Comparison of ENCODE assay signal across 21 cellular contexts in the genomic region with DNA sequence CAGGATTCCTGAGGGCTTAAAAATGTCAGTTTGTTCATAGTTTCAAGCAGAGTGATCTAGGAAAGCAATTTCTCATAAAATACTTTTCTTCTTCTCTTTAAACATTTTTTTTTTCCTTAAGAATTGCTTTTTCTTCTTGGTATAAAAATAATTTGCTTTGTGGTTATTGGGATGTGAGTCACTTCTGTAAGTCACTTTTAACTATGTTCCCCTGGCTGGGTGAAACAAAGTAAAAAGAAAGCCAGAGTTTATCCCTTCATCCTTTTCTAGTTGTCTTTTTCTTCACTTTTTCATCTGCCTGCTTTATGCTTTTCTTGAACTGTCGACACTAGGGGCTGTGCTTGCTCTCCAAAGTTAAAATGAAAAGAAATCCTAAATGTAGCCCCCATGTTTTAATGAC. TPM values are rescaled to one million over a fixed set of nuclear protein-coding genes. Genes with fewer than 3 reads are reported as not detected.
DNase-seq lines count a peak whose midpoint lies in the region; ATAC-seq and TF ChIP-seq lines count a peak whose summit lies in the region.
"Had no signal": no experiment of that assay in that cellular context is flagged by ENCODE, and none has a peak within 500 bp of the region (broad histone marks: within the 10 kb centered on the region; RNA-seq: fewer than 3 reads in every experiment).

No MANE protein-coding gene starts in this region.

- no peaks in the 10 kb centered on the region for H4K20me1 ChIP-seq in neural progenitor cell (ENCODE audit: low read depth)
- H4K20me1 ChIP-seq: BLaER1 treated with 17β-estradiol and CSF1 and Interleukin-3, amounts not matched to agents 10 nM and 100 nM had no signal

- peak overlapping the region; percentile 85 for H3K27ac Mint-ChIP-seq in chondrocyte (ENCODE audit: unreplicated experiment)
- H3K27ac Mint-ChIP-seq in neural progenitor cell, result no peak overlapping the region
- H3K27ac Mint-ChIP-seq: activated naive CD4-positive, alpha-beta T cell treated with anti-CD3 and anti-CD28 coated beads for 36 hours; effector memory CD8-positive, alpha-beta T cell; memory B cell had no signal

- no peak overlapping the region for H3K9ac ChIP-seq in neural progenitor cell

- no peaks in the 10 kb centered on the region for H3K4me1 ChIP-seq in neural progenitor cell
- H3K4me1 ChIP-seq: testis had no signal

- H3K9me3 ChIP-seq in neural progenitor cell (ENCODE audit: low read depth), result no peaks in the 10 kb centered on the region
- H3K9me3 ChIP-seq: BLaER1 treated with 17β-estradiol and CSF1 and Interleukin-3, amounts not matched to agents 10 nM and 100 nM; MG63; testis had no signal

- no peak for ATAC-seq in GM19328 (IDR thresholded peaks at IDR 0.05; ENCODE audit: unreplicated experiment)
- ATAC-seq: effector memory CD8-positive, alpha-beta T cell; right cardiac atrium had no signal

- H3K4me3 Mint-ChIP-seq in chondrocyte (ENCODE audit: unreplicated experiment) (peak overlapping the region; percentile 9), neural progenitor cell (no peak overlapping the region)
- H3K4me3 Mint-ChIP-seq: activated naive CD4-positive, alpha-beta T cell treated with anti-CD3 and anti-CD28 coated beads for 36 hours; effector memory CD8-positive, alpha-beta T cell; memory B cell had no signal

- H3K9me3 Mint-ChIP-seq in chondrocyte (ENCODE audit: low read depth), result no peaks in the 10 kb centered on the region
- no peaks in the 10 kb centered on the region for H3K9me3 Mint-ChIP-seq in neural progenitor cell
- H3K9me3 Mint-ChIP-seq: activated naive CD4-positive, alpha-beta T cell treated with anti-CD3 and anti-CD28 coated beads for 36 hours; effector memory CD8-positive, alpha-beta T cell; memory B cell had no signal

- H3K79me2 ChIP-seq in neural progenitor cell (ENCODE audit: low read depth), result no peaks in the 10 kb centered on the region

- no peaks in the 10 kb centered on the region for H3F3A ChIP-seq in neural progenitor cell (ENCODE audit: low read depth)

- no peak overlapping the region for H3K27ac ChIP-seq in neural progenitor cell
- H3K27ac ChIP-seq: BLaER1 treated with 17β-estradiol and CSF1 and Interleukin-3, amounts not matched to agents 10 nM and 100 nM; testis had no signal

- no peaks in the 10 kb centered on the region for H3K27me3 Mint-ChIP-seq in chondrocyte (ENCODE audit: low read depth)
- H3K27me3 Mint-ChIP-seq in neural progenitor cell (ENCODE audit: insufficient read depth, low read depth), result no peaks in the 10 kb centered on the region
- H3K27me3 Mint-ChIP-seq: effector memory CD8-positive, alpha-beta T cell had no signal

- peaks cover 2% of the 10 kb centered on the region for H3K36me3 Mint-ChIP-seq in chondrocyte (ENCODE audit: low read depth)
- no peaks in the 10 kb centered on the region for H3K36me3 Mint-ChIP-seq in neural progenitor cell
- H3K36me3 Mint-ChIP-seq: memory B cell had no signal

- H3K4me3 ChIP-seq in neural progenitor cell, result no peak overlapping the region
- H3K4me3 ChIP-seq: BLaER1 treated with 17β-estradiol and CSF1 and Interleukin-3, amounts not matched to agents 10 nM and 100 nM; MG63; testis had no signal

- H3K27me3 ChIP-seq in neural progenitor cell, result no peaks in the 10 kb centered on the region
- H3K27me3 ChIP-seq: BLaER1 treated with 17β-estradiol and CSF1 and Interleukin-3, amounts not matched to agents 10 nM and 100 nM; MG63; testis had no signal

- no peaks in the 10 kb centered on the region for H3K36me3 ChIP-seq in neural progenitor cell
- H3K36me3 ChIP-seq: BLaER1 treated with 17β-estradiol and CSF1 and Interleukin-3, amounts not matched to agents 10 nM and 100 nM had no signal

- DNase-seq in ELR (ENCODE audit: low read depth), result peak; percentile 65
- DNase-seq in M059J (ENCODE audit: low read depth), result peak; percentile 70
- no peak for DNase-seq in chondrocyte (ENCODE audit: low spot score)
- DNase-seq in neural progenitor cell (ENCODE audit: low spot score), result no peak
- no peak for DNase-seq in amygdala (lab: John Stamatoyannopoulos, UW)
- no peak for DNase-seq in T-helper 9 cell
- DNase-seq in SK-N-DZ (ENCODE audit: low spot score), result no peak
- DNase-seq: activated CD8-positive, alpha-beta memory T cell treated with anti-CD3 and anti-CD28 coated beads, Interleukin-2, amount 50 U/mL, for 4 hours; activated naive CD4-positive, alpha-beta T cell treated with anti-CD3 and anti-CD28 coated beads for 36 hours; caudate nucleus; DMS153; effector memory CD8-positive, alpha-beta T cell; MG63; NCI-H2081 treated with DMSO at 0.1 percent for 48 hours; NCI-H524 treated with DMSO at 0.1 percent for 48 hours; right cardiac atrium; stimulated activated CD4-positive, alpha-beta T cell treated with anti-CD3 and anti-CD28 coated beads, Interleukin-2, amount 100 ng/mL, for 48 hours; testis had no signal

- H2AFZ ChIP-seq in neural progenitor cell (replicated peaks), result peak overlapping the region; percentile 31

- TF ChIP-seq CTCF in chondrocyte (IDR thresholded peaks at IDR 0.05) (peak; percentile 26), neural progenitor cell (IDR thresholded peaks at IDR 0.05) (no peak)

- H3K4me2 ChIP-seq in neural progenitor cell, result no peak overlapping the region

- H3K4me1 Mint-ChIP-seq in chondrocyte (ENCODE audit: low read depth), result peaks cover 75% of the 10 kb centered on the region
- H3K4me1 Mint-ChIP-seq in neural progenitor cell, result peaks cover 2% of the 10 kb centered on the region
- H3K4me1 Mint-ChIP-seq: memory B cell had no signal

RNA-seq across cellular contexts. Expression of a gene that starts 33.5 kb away (rescaled TPM):
- 22.0 and 23.5 TPM in 2 replicates for total RNA-seq in M059J (2014; rRNA removed; shearing (Covaris generic))
- 38.8 to 80.9 TPM (median 77.7 TPM) in 3 replicates for total RNA-seq in chondrocyte
- total RNA-seq in neural progenitor cell (ENCODE audit: low replicate concordance), result 0.25 and 0.28 TPM in 2 replicates
- polyA plus RNA-seq in SK-N-DZ (2014; cell fraction: cytosol; rRNA removed), result not detected in 2 replicates
- polyA plus RNA-seq in SK-N-DZ (2014; cell fraction: nucleus; rRNA removed), result not detected in 2 replicates

Comparison
In these comparisons a context has a peak if more than half of its experiments do, and no peak if none do; other contexts are left out.
1. DNase-seq: peak in ELR (single experiment) and M059J (single experiment); none in chondrocyte (single experiment), neural progenitor cell (single experiment), amygdala (0 of 56), T-helper 9 cell (single experiment) and SK-N-DZ (single experiment).
2. RNA of a gene that starts 33.5 kb away (total RNA-seq): 38.8 to 80.9 TPM in chondrocyte and 22.0 to 23.5 TPM in M059J; 0.25 to 0.28 TPM in neural progenitor cell; every median in the first group is over 10 times any median in the second.